ENCODE assay signal across 7 cellular contexts in the genomic region with DNA sequence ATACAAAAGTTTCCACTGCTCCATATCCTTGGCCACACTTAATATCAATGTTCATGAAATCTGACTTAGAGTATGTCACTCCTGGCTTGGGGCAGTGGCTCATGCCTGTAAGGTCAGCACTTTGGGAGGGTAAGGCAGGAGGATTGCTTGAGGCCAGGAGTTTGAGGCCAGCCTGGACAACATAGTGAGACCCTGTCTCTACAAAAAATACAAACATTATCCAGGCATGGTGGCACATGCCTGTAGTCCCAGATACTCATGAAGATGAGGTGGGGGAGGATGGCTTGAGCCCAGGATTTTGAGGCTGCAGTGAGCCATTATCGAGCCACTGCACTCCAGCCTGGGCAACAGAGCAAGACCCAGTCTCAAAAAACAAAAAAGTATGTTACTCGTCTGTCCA. TPM values are rescaled to one million over a fixed set of nuclear protein-coding genes. Genes with fewer than 3 reads are reported as not detected.
"Had no signal": no experiment of that assay in that cellular context is flagged by ENCODE, and none has a peak within 500 bp of the region (broad histone marks: within the 10 kb centered on the region; RNA-seq: fewer than 3 reads in every experiment).

No MANE protein-coding gene starts in this region.

RNA-seq across cellular contexts. Expression of gene DIO1, which starts 18.8 kb away (rescaled TPM):
- total RNA-seq: GM23248, GM23338, H1, H4, H7, H9, HFFc6 had no signal
- polyA plus RNA-seq: GM23248 had no signal
